3 cellular contexts compared by ENCODE assay signal in the genomic region with DNA sequence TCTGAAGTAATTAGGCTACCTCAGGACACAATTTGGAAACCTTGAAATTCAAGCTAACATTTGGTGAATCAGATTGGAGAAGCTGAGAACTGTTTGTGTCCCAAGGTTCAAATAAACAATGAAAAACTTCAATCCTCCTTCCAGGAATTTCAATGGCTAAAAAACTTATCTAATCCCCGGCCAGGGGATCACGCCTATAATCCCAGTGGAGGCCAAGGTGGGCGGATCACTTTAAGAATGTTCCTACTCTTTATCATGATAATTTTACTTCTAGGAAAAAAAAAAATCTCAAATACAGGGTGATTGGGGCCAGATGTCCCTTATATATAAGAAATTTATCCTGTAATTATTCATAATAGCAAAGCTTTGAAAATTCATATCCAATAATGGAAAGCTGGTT.
"Had no signal": no experiment of that assay in that cellular context is flagged by ENCODE, and none has a peak within 500 bp of the region (broad histone marks: within the 10 kb centered on the region; RNA-seq: fewer than 3 reads in every experiment).

No MANE protein-coding gene starts in this region.

- DNase-seq: GDM1, GF-D8 had no signal

- H3K4me3 ChIP-seq: GM12878 had no signal

- ATAC-seq: GM12878 had no signal
